Comparison of ENCODE assay signal across 30 cellular contexts in genomic region chr12:14997998-14998397, GRCh38. TPM values are rescaled to one million over a fixed set of nuclear protein-coding genes. Genes with fewer than 3 reads are reported as not detected.
"Had no signal": no experiment of that assay in that cellular context is flagged by ENCODE, and none has a peak within 500 bp of the region (broad histone marks: within the 10 kb centered on the region; RNA-seq: fewer than 3 reads in every experiment).

No MANE protein-coding gene starts in this region.

- H3K27ac ChIP-seq: colonic mucosa, heart right ventricle, parathyroid adenoma, spleen, thoracic aorta had no signal

- DNase-seq: cerebellar nuclear complex; colonic mucosa; effector CD4-positive, alpha-beta T cell; heart right ventricle; islet precursor cell; mammary epithelial cell; retina; spleen; stimulated activated CD4-positive, alpha-beta T cell treated with anti-CD3 and anti-CD28 coated beads, Interleukin-15, amount 100 ng/mL, for 24 hours; stimulated activated CD4-positive, alpha-beta T cell treated with anti-CD3 and anti-CD28 coated beads, Interleukin-1b, Interleukin-23, amount 100 ng/mL, for 48 hours; stimulated activated CD4-positive, alpha-beta T cell treated with anti-CD3 and anti-CD28 coated beads, Interleukin-4, amount 100 ng/mL, for 24 hours; stomach; substantia nigra had no signal

- ATAC-seq: esophagus mucosa; heart right ventricle; left lobe of liver; natural killer cell treated with Interleukin-12 subunit alpha and Interleukin-12 subunit beta and Interleukin-15 and Interleukin-18, amount 100 ng/mL, for 72 hours; sciatic nerve; stimulated activated memory B cell treated with anti-CD40 and anti-IgM and Interleukin-4, amounts not matched to agents 10 μg/mL and 1 μg/mL and 100 μg/mL, for 72 hours had no signal

- H3K36me3 Mint-ChIP-seq: natural killer cell treated with Interleukin-12 subunit alpha and Interleukin-12 subunit beta and Interleukin-15 and Interleukin-18, amount 100 ng/mL, for 72 hours; stimulated activated memory B cell treated with anti-CD40 and anti-IgM and Interleukin-4, amounts not matched to agents 10 μg/mL and 1 μg/mL and 100 μg/mL, for 72 hours; type B pancreatic cell had no signal

- H3K27ac Mint-ChIP-seq: natural killer cell treated with Interleukin-12 subunit alpha and Interleukin-12 subunit beta and Interleukin-15 and Interleukin-18, amount 100 ng/mL, for 72 hours; stimulated activated memory B cell treated with anti-CD40 and anti-IgM and Interleukin-4, amounts not matched to agents 10 μg/mL and 1 μg/mL and 100 μg/mL, for 72 hours; type B pancreatic cell had no signal

- H3K9me3 Mint-ChIP-seq: natural killer cell treated with Interleukin-12 subunit alpha and Interleukin-12 subunit beta and Interleukin-15 and Interleukin-18, amount 100 ng/mL, for 72 hours; stimulated activated memory B cell treated with anti-CD40 and anti-IgM and Interleukin-4, amounts not matched to agents 10 μg/mL and 1 μg/mL and 100 μg/mL, for 72 hours; type B pancreatic cell had no signal

- H3K4me3 ChIP-seq: colonic mucosa, heart right ventricle, prostate gland, spleen, stomach, thoracic aorta had no signal

- H3K4me3 Mint-ChIP-seq: natural killer cell treated with Interleukin-12 subunit alpha and Interleukin-12 subunit beta and Interleukin-15 and Interleukin-18, amount 100 ng/mL, for 72 hours; stimulated activated memory B cell treated with anti-CD40 and anti-IgM and Interleukin-4, amounts not matched to agents 10 μg/mL and 1 μg/mL and 100 μg/mL, for 72 hours; type B pancreatic cell had no signal

RNA-seq across cellular contexts. Expression of gene PDE6H, which starts 25.2 kb away (rescaled TPM):
- total RNA-seq: colonic mucosa; dermis microvascular lymphatic vessel endothelial cell; esophagus mucosa; fibroblast of lung; frontal cortex; heart right ventricle; left lobe of liver; lower leg skin; mammary epithelial cell; mesenteric fat pad; mucosa of gallbladder; natural killer cell treated with Interleukin-12 subunit alpha and Interleukin-12 subunit beta and Interleukin-15 and Interleukin-18, amount 100 ng/mL, for 72 hours; omental fat pad; prostate gland; sciatic nerve; skeletal muscle tissue; stomach; thoracic aorta had no signal

RNA-seq across cellular contexts. Expression of gene ERP27, which starts 59.7 kb away (rescaled TPM):
- total RNA-seq: frontal cortex, mammary epithelial cell, skeletal muscle tissue had no signal
